ENCODE assay signal across 17 cellular contexts in genomic region chr12:120413901-120414695, GRCh38. TPM values are rescaled to one million over a fixed set of nuclear protein-coding genes. Genes with fewer than 3 reads are reported as not detected.
DNase-seq lines count a peak whose midpoint lies in the region; ATAC-seq and TF ChIP-seq lines count a peak whose summit lies in the region.
"Had no signal": no experiment of that assay in that cellular context is flagged by ENCODE, and none has a peak within 500 bp of the region (broad histone marks: within the 10 kb centered on the region; RNA-seq: fewer than 3 reads in every experiment).

No MANE protein-coding gene starts in this region.

- TF ChIP-seq RAD21 in neural cell (conservative IDR thresholded peaks at IDR 0.05) = no peak

- H2AFZ ChIP-seq in neural cell (ENCODE audit: low read depth, low read length) = peak overlapping the region; percentile 33
- H2AFZ ChIP-seq: GM23248 had no signal

- ATAC-seq in left ventricle myocardium superior (peak; percentile 89), HG03108 (IDR thresholded peaks at IDR 0.05; ENCODE audit: unreplicated experiment) (no peak)
- ATAC-seq: gastroesophageal sphincter; naive thymus-derived CD8-positive, alpha-beta T cell had no signal

- H3K36me3 Mint-ChIP-seq in activated CD4-positive, alpha-beta T cell treated with anti-CD3 and anti-CD28 coated beads, Interleukin-2, amount 10 ng/mL, durations not matched to agents 7 days and 5 days (ENCODE audit: low read depth) = no peaks in the 10 kb centered on the region
- H3K36me3 Mint-ChIP-seq: naive thymus-derived CD8-positive, alpha-beta T cell had no signal

- H3F3A ChIP-seq in neural cell (ENCODE audit: insufficient read depth, low read length, poor library complexity, severe bottlenecking) = no peaks in the 10 kb centered on the region

- no peak for TF ChIP-seq CTCF in neural cell (IDR thresholded peaks at IDR 0.05; ENCODE audit: poor library complexity, severe bottlenecking)

- no peaks in the 10 kb centered on the region for H3K79me2 ChIP-seq in neural cell (replicated peaks; ENCODE audit: insufficient read depth, low read length)

- H3K9me3 ChIP-seq in neural cell (ENCODE audit: low read length) = no peaks in the 10 kb centered on the region
- H3K9me3 ChIP-seq: BLaER1, gastroesophageal sphincter had no signal

- no peaks in the 10 kb centered on the region for H3K9me3 Mint-ChIP-seq in activated CD4-positive, alpha-beta T cell treated with anti-CD3 and anti-CD28 coated beads, Interleukin-2, amount 10 ng/mL, durations not matched to agents 7 days and 5 days
- H3K9me3 Mint-ChIP-seq: naive thymus-derived CD8-positive, alpha-beta T cell had no signal

- DNase-seq in H7 (peak; percentile 92), RPMI8226 (peak; percentile 57), left ventricle myocardium superior (peak; percentile 46), NCI-H2081 (lab: John Stamatoyannopoulos, UW) (no peak)
- no peak for DNase-seq in activated CD4-positive, alpha-beta T cell treated with anti-CD3 and anti-CD28 coated beads, Interleukin-2, amount 10 ng/mL, durations not matched to agents 7 days and 5 days
- DNase-seq in activated naive CD4-positive, alpha-beta T cell (lab: John Stamatoyannopoulos, UW) = no peak
- DNase-seq: activated CD4-positive, alpha-beta T cell treated with anti-CD3 and anti-CD28 coated beads for 1 hour; dermis blood vessel endothelial cell; GM23248; NCI-H446; SIG-M5; stimulated activated CD4-positive, alpha-beta T cell treated with anti-CD3 and anti-CD28 coated beads, Interleukin-4, amount 100 ng/mL, for 1 hour had no signal

- no peaks in the 10 kb centered on the region for H3K36me3 ChIP-seq in H7 (replicated peaks; ENCODE audit: control insufficient read depth, insufficient read depth, low read length)
- H3K36me3 ChIP-seq in neural cell (ENCODE audit: insufficient read depth, low read length) = no peaks in the 10 kb centered on the region
- H3K36me3 ChIP-seq: BLaER1, gastroesophageal sphincter had no signal

- intact Hi-C loops in left ventricle myocardium superior (cut with micrococcal nuclease) = loop anchor here (5.0 kb wide), 1 partner anchor 57 kb away; no protein-coding TSS in a partner anchor

- H3K4me1 Mint-ChIP-seq in activated CD4-positive, alpha-beta T cell treated with anti-CD3 and anti-CD28 coated beads, Interleukin-2, amount 10 ng/mL, durations not matched to agents 7 days and 5 days = no peaks in the 10 kb centered on the region
- H3K4me1 Mint-ChIP-seq: naive thymus-derived CD8-positive, alpha-beta T cell had no signal

- CTCF ChIA-PET in activated CD4-positive, alpha-beta T cell treated with anti-CD3 and anti-CD28 coated beads, Interleukin-2, amount 10 ng/mL, durations not matched to agents 7 days and 5 days (lab: Charles Lee) = no interaction called here

- H3K9me2 ChIP-seq in neural cell (ENCODE audit: insufficient read depth, low read length) = no peaks in the 10 kb centered on the region

- H3K4me3 ChIP-seq in H7 (ENCODE audit: insufficient read depth, low read depth, low read length) (no peak overlapping the region), neural cell (ENCODE audit: low read length) (no peak overlapping the region)
- H3K4me3 ChIP-seq: BLaER1, gastroesophageal sphincter, GM23248 had no signal

- H3K27me3 ChIP-seq in H7 (ENCODE audit: control insufficient read depth, insufficient read depth, low read length) = no peaks in the 10 kb centered on the region
- H3K27me3 ChIP-seq in neural cell (ENCODE audit: insufficient read depth, low read depth, low read length) = no peaks in the 10 kb centered on the region
- H3K27me3 ChIP-seq: BLaER1 had no signal

- no peaks in the 10 kb centered on the region for H3K27me3 Mint-ChIP-seq in activated CD4-positive, alpha-beta T cell treated with anti-CD3 and anti-CD28 coated beads, Interleukin-2, amount 10 ng/mL, durations not matched to agents 7 days and 5 days

- no peak overlapping the region for H3K27ac ChIP-seq in neural cell (ENCODE audit: low read length)
- H3K27ac ChIP-seq: BLaER1, gastroesophageal sphincter, GM23248 had no signal

- H3K4me3 Mint-ChIP-seq in activated CD4-positive, alpha-beta T cell treated with anti-CD3 and anti-CD28 coated beads, Interleukin-2, amount 10 ng/mL, durations not matched to agents 7 days and 5 days = no peak overlapping the region
- H3K4me3 Mint-ChIP-seq: naive thymus-derived CD8-positive, alpha-beta T cell had no signal

- no peak overlapping the region for H3K27ac Mint-ChIP-seq in activated CD4-positive, alpha-beta T cell treated with anti-CD3 and anti-CD28 coated beads, Interleukin-2, amount 10 ng/mL, durations not matched to agents 7 days and 5 days
- H3K27ac Mint-ChIP-seq: naive thymus-derived CD8-positive, alpha-beta T cell had no signal

- no peak for TF ChIP-seq EP300 in neural cell (conservative IDR thresholded peaks at IDR 0.05; ENCODE audit: poor library complexity, severe bottlenecking)

- POLR2A ChIA-PET in activated CD4-positive, alpha-beta T cell treated with anti-CD3 and anti-CD28 coated beads, Interleukin-2, amount 10 ng/mL, durations not matched to agents 7 days and 5 days (lab: Charles Lee) = no interaction called here

- H3K9ac ChIP-seq in neural cell (ENCODE audit: low read length) = peak overlapping the region; percentile 3
- H3K9ac ChIP-seq: BLaER1, GM23248 had no signal

- no peaks in the 10 kb centered on the region for H4K20me1 ChIP-seq in neural cell (ENCODE audit: insufficient read depth)
- H4K20me1 ChIP-seq: BLaER1 had no signal

- H3K4me2 ChIP-seq in neural cell (ENCODE audit: low read length) = no peak overlapping the region
- H3K4me2 ChIP-seq: BLaER1 had no signal

TF ChIP-seq in neural cell, 6 proteins besides CTCF, POLR2A, EP300 and RAD21:
- TF ChIP-seq POLR2AphosphoS5 (IDR thresholded peaks at IDR 0.05) = no peak
- no peak for TF ChIP-seq MXI1 (conservative IDR thresholded peaks at IDR 0.05; ENCODE audit: poor library complexity, severe bottlenecking)
- TF ChIP-seq, protein P1, sequence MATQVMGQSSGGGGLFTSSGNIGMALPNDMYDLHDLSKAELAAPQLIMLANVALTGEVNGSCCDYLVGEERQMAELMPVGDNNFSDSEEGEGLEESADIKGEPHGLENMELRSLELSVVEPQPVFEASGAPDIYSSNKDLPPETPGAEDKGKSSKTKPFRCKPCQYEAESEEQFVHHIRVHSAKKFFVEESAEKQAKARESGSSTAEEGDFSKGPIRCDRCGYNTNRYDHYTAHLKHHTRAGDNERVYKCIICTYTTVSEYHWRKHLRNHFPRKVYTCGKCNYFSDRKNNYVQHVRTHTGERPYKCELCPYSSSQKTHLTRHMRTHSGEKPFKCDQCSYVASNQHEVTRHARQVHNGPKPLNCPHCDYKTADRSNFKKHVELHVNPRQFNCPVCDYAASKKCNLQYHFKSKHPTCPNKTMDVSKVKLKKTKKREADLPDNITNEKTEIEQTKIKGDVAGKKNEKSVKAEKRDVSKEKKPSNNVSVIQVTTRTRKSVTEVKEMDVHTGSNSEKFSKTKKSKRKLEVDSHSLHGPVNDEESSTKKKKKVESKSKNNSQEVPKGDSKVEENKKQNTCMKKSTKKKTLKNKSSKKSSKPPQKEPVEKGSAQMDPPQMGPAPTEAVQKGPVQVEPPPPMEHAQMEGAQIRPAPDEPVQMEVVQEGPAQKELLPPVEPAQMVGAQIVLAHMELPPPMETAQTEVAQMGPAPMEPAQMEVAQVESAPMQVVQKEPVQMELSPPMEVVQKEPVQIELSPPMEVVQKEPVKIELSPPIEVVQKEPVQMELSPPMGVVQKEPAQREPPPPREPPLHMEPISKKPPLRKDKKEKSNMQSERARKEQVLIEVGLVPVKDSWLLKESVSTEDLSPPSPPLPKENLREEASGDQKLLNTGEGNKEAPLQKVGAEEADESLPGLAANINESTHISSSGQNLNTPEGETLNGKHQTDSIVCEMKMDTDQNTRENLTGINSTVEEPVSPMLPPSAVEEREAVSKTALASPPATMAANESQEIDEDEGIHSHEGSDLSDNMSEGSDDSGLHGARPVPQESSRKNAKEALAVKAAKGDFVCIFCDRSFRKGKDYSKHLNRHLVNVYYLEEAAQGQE (IDR thresholded peaks at IDR 0.05; ENCODE audit: borderline replicate concordance) = no peak
- no peak for TF ChIP-seq EZH2 (IDR thresholded peaks at IDR 0.05; ENCODE audit: borderline replicate concordance, insufficient read depth, low read length, poor library complexity, severe bottlenecking)
- TF ChIP-seq TAF1 (IDR thresholded peaks at IDR 0.05; ENCODE audit: low read depth) = no peak
- TF ChIP-seq SMC3 (conservative IDR thresholded peaks at IDR 0.05; ENCODE audit: poor library complexity) = no peak

RNA-seq across cellular contexts. Expression of gene COX6A1, which starts 23.8 kb away (rescaled TPM):
- 488 and 604 TPM in 2 replicates for total RNA-seq in H7 (2014; rRNA removed; shearing (Covaris generic))
- total RNA-seq in left ventricle myocardium superior = 116 TPM
- polyA plus RNA-seq in neural cell = 1,801 and 2,017 TPM in 2 replicates
- 363 and 381 TPM in 2 replicates for polyA minus RNA-seq in neural cell
- 100 to 1,000 TPM; 323 to 355 TPM for total RNA-seq in activated CD4-positive, alpha-beta T cell treated with anti-CD3 and anti-CD28 coated beads, Interleukin-2, amount 10 ng/mL, durations not matched to agents 7 days and 5 days

RNA-seq across cellular contexts. Expression of gene TRIAP1, which starts 32.1 kb away (rescaled TPM):
- total RNA-seq in H7 (2014; rRNA removed; shearing (Covaris generic)) = 35.2 and 37.2 TPM in 2 replicates
- 15.8 TPM for total RNA-seq in left ventricle myocardium superior
- polyA plus RNA-seq in neural cell = 40.7 and 45.1 TPM in 2 replicates
- polyA minus RNA-seq in neural cell = 21.9 and 22.6 TPM in 2 replicates
- total RNA-seq in activated CD4-positive, alpha-beta T cell treated with anti-CD3 and anti-CD28 coated beads, Interleukin-2, amount 10 ng/mL, durations not matched to agents 7 days and 5 days = 10 to 100 TPM; 26.7 to 31.6 TPM

RNA-seq across cellular contexts. Expression of gene GATC, which starts 32.1 kb away (rescaled TPM):
- total RNA-seq in H7 (2014; rRNA removed; shearing (Covaris generic)) = 19.8 and 23.4 TPM in 2 replicates
- total RNA-seq in left ventricle myocardium superior = 13.1 TPM
- polyA plus RNA-seq in neural cell = 43.6 and 45.3 TPM in 2 replicates
- polyA minus RNA-seq in neural cell = 41.4 and 47.8 TPM in 2 replicates
- total RNA-seq in activated CD4-positive, alpha-beta T cell treated with anti-CD3 and anti-CD28 coated beads, Interleukin-2, amount 10 ng/mL, durations not matched to agents 7 days and 5 days = 10 to 100 TPM; 27.3 to 32.3 TPM

RNA-seq across cellular contexts. Expression of gene MSI1, which starts 45.1 kb away (rescaled TPM):
- 23.2 and 31.8 TPM in 2 replicates for total RNA-seq in H7 (2014; rRNA removed; shearing (Covaris generic))
- total RNA-seq in left ventricle myocardium superior = 6.8 TPM
- polyA plus RNA-seq in neural cell = 7.5 and 9.2 TPM in 2 replicates
- 17.6 and 19.7 TPM in 2 replicates for polyA minus RNA-seq in neural cell
- total RNA-seq in activated CD4-positive, alpha-beta T cell treated with anti-CD3 and anti-CD28 coated beads, Interleukin-2, amount 10 ng/mL, durations not matched to agents 7 days and 5 days = not detected
- total RNA-seq: dermis blood vessel endothelial cell; GM23248; naive thymus-derived CD8-positive, alpha-beta T cell had no signal
- polyA plus RNA-seq: GM23248; naive thymus-derived CD8-positive, alpha-beta T cell had no signal

RNA-seq across cellular contexts. Expression of gene SRSF9, which starts 55.5 kb away (rescaled TPM):
- total RNA-seq in H7 (2014; rRNA removed; shearing (Covaris generic)) = 203 and 212 TPM in 2 replicates
- 38.9 TPM for total RNA-seq in left ventricle myocardium superior
- 263 and 289 TPM in 2 replicates for polyA plus RNA-seq in neural cell
- 112 and 127 TPM in 2 replicates for polyA minus RNA-seq in neural cell
- total RNA-seq in activated CD4-positive, alpha-beta T cell treated with anti-CD3 and anti-CD28 coated beads, Interleukin-2, amount 10 ng/mL, durations not matched to agents 7 days and 5 days = 100 to 1,000 TPM; 145 to 159 TPM

Comparison
In these comparisons a context has a peak if more than half of its experiments do, and no peak if none do; other contexts are left out.
1. DNase-seq: peak in H7 (single experiment), RPMI8226 (single experiment) and left ventricle myocardium superior (single experiment); none in NCI-H2081 (0 of 2), activated CD4-positive, alpha-beta T cell treated with anti-CD3 and anti-CD28 coated beads, Interleukin-2, amount 10 ng/mL, durations not matched to agents 7 days and 5 days (single experiment) and activated naive CD4-positive, alpha-beta T cell (0 of 4).